ENCODE assay signal across 8 cellular contexts in the genomic region with DNA sequence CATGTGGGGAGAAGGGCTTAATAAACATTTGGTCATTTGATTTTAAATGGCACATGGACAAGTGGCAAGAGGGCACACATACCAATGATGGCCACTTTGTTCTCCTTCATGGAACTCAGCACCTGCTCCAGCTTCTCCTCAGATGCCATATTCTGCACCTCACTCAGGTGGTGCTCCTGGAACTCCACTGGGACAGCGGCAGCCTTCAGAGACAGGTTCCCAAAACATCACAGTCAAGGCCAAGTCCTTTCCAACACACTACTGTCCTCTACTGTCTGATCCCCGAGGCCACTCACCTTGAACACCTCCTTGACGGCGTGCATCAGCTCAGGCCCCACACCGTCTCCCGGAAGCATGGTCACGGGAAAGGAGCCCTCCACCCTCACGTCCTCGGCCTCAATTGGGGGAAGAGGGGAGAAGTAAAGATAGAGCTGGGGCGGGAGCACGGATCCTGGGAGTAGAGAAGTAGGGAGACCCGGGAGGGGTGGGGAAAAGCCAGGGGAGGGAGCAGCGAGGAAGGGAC. TPM values are rescaled to one million over a fixed set of nuclear protein-coding genes. Genes with fewer than 3 reads are reported as not detected.
DNase-seq lines count a peak whose midpoint lies in the region; ATAC-seq lines count a peak whose summit lies in the region.

No MANE protein-coding gene starts in this region.

- ATAC-seq in HG02798 (IDR thresholded peaks at IDR 0.05; ENCODE audit: poor library complexity, unreplicated experiment) (no peak), GM21367 (IDR thresholded peaks at IDR 0.05; ENCODE audit: unreplicated experiment) (no peak), GM21619 (IDR thresholded peaks at IDR 0.05; ENCODE audit: unreplicated experiment) (no peak)

- H3K4me1 Mint-ChIP-seq in activated naive CD8-positive, alpha-beta T cell (ENCODE audit: low read depth): peaks cover 30% of the 10 kb centered on the region
- peaks cover 29 to 31% of the 10 kb centered on the region in 2 donors for H3K4me1 Mint-ChIP-seq in immature natural killer cell

- H3K36me3 Mint-ChIP-seq in activated naive CD8-positive, alpha-beta T cell: peaks cover 15% of the 10 kb centered on the region
- peaks cover 15 to 31% (median 20%) of the 10 kb centered on the region in 3 donors for H3K36me3 Mint-ChIP-seq in immature natural killer cell

- H3K9me3 Mint-ChIP-seq in activated naive CD8-positive, alpha-beta T cell (ENCODE audit: low read depth): no peaks in the 10 kb centered on the region
- no peaks in the 10 kb centered on the region for H3K9me3 Mint-ChIP-seq in immature natural killer cell

- H3K27me3 Mint-ChIP-seq in activated naive CD8-positive, alpha-beta T cell: no peaks in the 10 kb centered on the region
- H3K27me3 Mint-ChIP-seq in immature natural killer cell (ENCODE audit: low read depth in 3 of 3): peaks cover 8 to 10% (median 10%) of the 10 kb centered on the region in 3 donors

- peak overlapping the region; percentile 90 for H3K27ac ChIP-seq in substantia nigra (ENCODE audit: low read depth, low read length, poor library complexity, severe bottlenecking)

- DNase-seq in DMS53 (lab: John Stamatoyannopoulos, UW) (peak; percentile 38), DMS53 treated with DMSO at 0.1 percent for 48 hours (lab: John Stamatoyannopoulos, UW; ENCODE audit: unreplicated experiment) (no peak), immature natural killer cell (no peak), substantia nigra (lab: John Stamatoyannopoulos, UW) (peak in 1 of 49 donors; percentile 12)

- H3K4me3 Mint-ChIP-seq in activated naive CD8-positive, alpha-beta T cell: peak overlapping the region; percentile 94
- peak overlapping the region; percentile 85 to 93 (median 90) for H3K4me3 Mint-ChIP-seq in immature natural killer cell

- peak overlapping the region; percentile 100 for H3K27ac Mint-ChIP-seq in activated naive CD8-positive, alpha-beta T cell
- H3K27ac Mint-ChIP-seq in immature natural killer cell: peak overlapping the region; percentile 88 to 100 (median 96)

RNA-seq across cellular contexts. Expression of a gene that starts 0.6 kb away (rescaled TPM):
- polyA plus RNA-seq in immature natural killer cell: 100 to 1,000 TPM; 110 to 185 (median 133) TPM

RNA-seq across cellular contexts. Expression of a gene that starts 11.0 kb away (rescaled TPM):
- polyA plus RNA-seq in immature natural killer cell: 10 to 100 TPM; 69.5 to 94.8 (median 71.2) TPM

RNA-seq across cellular contexts. Expression of a gene that starts 29.2 kb away (rescaled TPM):
- 1 to 10 TPM; 1.3 to 1.8 (median 1.7) TPM for polyA plus RNA-seq in immature natural killer cell
